ENCODE assay signal across 12 cellular contexts in the genomic region with DNA sequence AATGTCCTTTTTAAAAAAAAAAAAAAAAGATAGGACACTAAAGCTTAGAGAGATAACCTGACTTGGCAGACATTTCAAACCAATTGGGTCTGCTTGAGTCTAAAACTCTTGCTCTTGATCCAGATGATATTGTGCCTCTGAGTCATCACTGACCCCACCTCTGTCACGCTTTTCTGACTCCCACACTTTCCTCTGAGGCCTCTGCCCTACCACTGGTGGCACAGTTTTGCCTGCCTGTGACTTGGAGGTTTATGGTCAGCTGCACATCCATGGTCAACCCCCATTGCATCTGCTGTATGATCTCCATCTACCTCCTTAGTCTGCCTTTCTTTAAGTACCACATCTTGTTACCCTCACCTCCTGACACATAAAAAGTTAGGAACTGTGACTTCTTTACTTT.
DNase-seq lines count a peak whose midpoint lies in the region; ATAC-seq and TF ChIP-seq lines count a peak whose summit lies in the region.
"Had no signal": no experiment of that assay in that cellular context is flagged by ENCODE, and none has a peak within 500 bp of the region (broad histone marks: within the 10 kb centered on the region; RNA-seq: fewer than 3 reads in every experiment).

No MANE protein-coding gene starts in this region.

- H3K36me3 ChIP-seq in aorta (ENCODE audit: control insufficient read depth in 1 of 2, insufficient read depth in 2 of 2, low read length in 1 of 2): no peaks in the 10 kb centered on the region
- H3K36me3 ChIP-seq: brain microvascular endothelial cell, SJCRH30 had no signal

- DNase-seq in A172 (ENCODE audit: low spot score) (peak; percentile 63), LHCN-M2 (ENCODE audit: low read depth) (peak; percentile 39), fibroblast of pulmonary artery (ENCODE audit: low read depth) (peak; percentile 42), NCI-H446 (lab: John Stamatoyannopoulos, UW) (no peak), aorta (no peak)
- DNase-seq: activated CD8-positive, alpha-beta memory T cell treated with anti-CD3 and anti-CD28 coated beads, Interleukin-2, amount 10 ng/mL, durations not matched to agents 7 days and 5 days; brain microvascular endothelial cell; NCI-H446 treated with DMSO at 0.1 percent for 48 hours had no signal

- intact Hi-C loops in aorta (cut with DNase I): no loop called here

- H3K4me3 ChIP-seq in fibroblast of pulmonary artery (replicated peaks; ENCODE audit: low read depth, low read length) (no peak overlapping the region), aorta (ENCODE audit: low read length in 2 of 2) (no peak overlapping the region)
- H3K4me3 ChIP-seq: SJCRH30 had no signal

- peaks cover 0 to 3% of the 10 kb centered on the region in 2 donors for H3K4me1 ChIP-seq in aorta (ENCODE audit: control insufficient read depth in 1 of 2, insufficient read depth in 2 of 2, low read length in 2 of 2)

- no peaks in the 10 kb centered on the region for H3K9me3 ChIP-seq in aorta (ENCODE audit: control insufficient read depth, low read length)
- H3K9me3 ChIP-seq: SJCRH30 had no signal

- 10 to 19% methylated on average over 1 of the region's 1 CpG for WGBS in aorta, 2 donors

- peak; percentile 94 for ATAC-seq in GM19463 (IDR thresholded peaks at IDR 0.05; ENCODE audit: unreplicated experiment)
- ATAC-seq in HG02642 (IDR thresholded peaks at IDR 0.05; ENCODE audit: poor library complexity, unreplicated experiment): no peak
- no peak for ATAC-seq in aorta (ENCODE audit: low FRiP score)
- ATAC-seq in GM21423 (IDR thresholded peaks at IDR 0.05; ENCODE audit: unreplicated experiment): no peak
- ATAC-seq: activated CD8-positive, alpha-beta memory T cell treated with anti-CD3 and anti-CD28 coated beads, Interleukin-2, amount 10 ng/mL, durations not matched to agents 7 days and 5 days had no signal

- H3K27me3 ChIP-seq in aorta (ENCODE audit: control insufficient read depth in 1 of 2, insufficient read depth in 2 of 2, low read length in 1 of 2): no peaks in the 10 kb centered on the region
- H3K27me3 ChIP-seq: brain microvascular endothelial cell, SJCRH30 had no signal

- TF ChIP-seq CTCF in fibroblast of pulmonary artery (IDR thresholded peaks at IDR 0.05; ENCODE audit: low read length, missing control alignments): no peak

- no peak overlapping the region for H3K27ac ChIP-seq in aorta (ENCODE audit: low read depth in 1 of 2, low read length in 2 of 2)
- H3K27ac ChIP-seq: brain microvascular endothelial cell, SJCRH30 had no signal

Comparison
In these comparisons a context has a peak if more than half of its experiments do, and no peak if none do; other contexts are left out.
1. DNase-seq: peak in A172 (single experiment), LHCN-M2 (single experiment) and fibroblast of pulmonary artery (single experiment); none in NCI-H446 (0 of 2) and aorta (0 of 2).